Comparison of ENCODE assay signal across 1 cellular context in the genomic region with DNA sequence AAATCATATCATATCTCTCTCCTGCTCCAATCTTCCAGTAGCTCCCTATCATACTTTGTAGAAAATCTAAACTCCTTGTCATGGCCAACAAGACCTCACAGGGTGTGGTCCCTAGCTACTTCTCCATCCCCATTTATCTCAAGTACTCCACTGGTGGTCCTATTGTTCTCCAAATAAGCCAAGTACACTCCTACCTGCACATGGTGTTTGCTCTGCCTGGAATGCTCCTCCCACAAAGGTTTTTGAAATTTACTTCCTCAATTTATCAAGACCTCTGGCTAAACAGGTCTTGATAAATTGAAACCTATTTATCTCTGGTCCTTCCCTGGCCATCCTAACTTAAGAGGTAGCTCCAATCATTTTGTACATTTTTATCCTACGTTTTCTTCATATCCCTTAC.
A peak's percentile ranks its signal among the peaks of the same experiment; 100 is the strongest.
TF ChIP-seq lines count a peak whose summit lies in the region.

No MANE protein-coding gene starts in this region.

TF ChIP-seq in GM23338, 12 proteins besides CTCF, POLR2A, EP300 and RAD21 (continued from another document):
- TF ChIP-seq, protein P1, sequence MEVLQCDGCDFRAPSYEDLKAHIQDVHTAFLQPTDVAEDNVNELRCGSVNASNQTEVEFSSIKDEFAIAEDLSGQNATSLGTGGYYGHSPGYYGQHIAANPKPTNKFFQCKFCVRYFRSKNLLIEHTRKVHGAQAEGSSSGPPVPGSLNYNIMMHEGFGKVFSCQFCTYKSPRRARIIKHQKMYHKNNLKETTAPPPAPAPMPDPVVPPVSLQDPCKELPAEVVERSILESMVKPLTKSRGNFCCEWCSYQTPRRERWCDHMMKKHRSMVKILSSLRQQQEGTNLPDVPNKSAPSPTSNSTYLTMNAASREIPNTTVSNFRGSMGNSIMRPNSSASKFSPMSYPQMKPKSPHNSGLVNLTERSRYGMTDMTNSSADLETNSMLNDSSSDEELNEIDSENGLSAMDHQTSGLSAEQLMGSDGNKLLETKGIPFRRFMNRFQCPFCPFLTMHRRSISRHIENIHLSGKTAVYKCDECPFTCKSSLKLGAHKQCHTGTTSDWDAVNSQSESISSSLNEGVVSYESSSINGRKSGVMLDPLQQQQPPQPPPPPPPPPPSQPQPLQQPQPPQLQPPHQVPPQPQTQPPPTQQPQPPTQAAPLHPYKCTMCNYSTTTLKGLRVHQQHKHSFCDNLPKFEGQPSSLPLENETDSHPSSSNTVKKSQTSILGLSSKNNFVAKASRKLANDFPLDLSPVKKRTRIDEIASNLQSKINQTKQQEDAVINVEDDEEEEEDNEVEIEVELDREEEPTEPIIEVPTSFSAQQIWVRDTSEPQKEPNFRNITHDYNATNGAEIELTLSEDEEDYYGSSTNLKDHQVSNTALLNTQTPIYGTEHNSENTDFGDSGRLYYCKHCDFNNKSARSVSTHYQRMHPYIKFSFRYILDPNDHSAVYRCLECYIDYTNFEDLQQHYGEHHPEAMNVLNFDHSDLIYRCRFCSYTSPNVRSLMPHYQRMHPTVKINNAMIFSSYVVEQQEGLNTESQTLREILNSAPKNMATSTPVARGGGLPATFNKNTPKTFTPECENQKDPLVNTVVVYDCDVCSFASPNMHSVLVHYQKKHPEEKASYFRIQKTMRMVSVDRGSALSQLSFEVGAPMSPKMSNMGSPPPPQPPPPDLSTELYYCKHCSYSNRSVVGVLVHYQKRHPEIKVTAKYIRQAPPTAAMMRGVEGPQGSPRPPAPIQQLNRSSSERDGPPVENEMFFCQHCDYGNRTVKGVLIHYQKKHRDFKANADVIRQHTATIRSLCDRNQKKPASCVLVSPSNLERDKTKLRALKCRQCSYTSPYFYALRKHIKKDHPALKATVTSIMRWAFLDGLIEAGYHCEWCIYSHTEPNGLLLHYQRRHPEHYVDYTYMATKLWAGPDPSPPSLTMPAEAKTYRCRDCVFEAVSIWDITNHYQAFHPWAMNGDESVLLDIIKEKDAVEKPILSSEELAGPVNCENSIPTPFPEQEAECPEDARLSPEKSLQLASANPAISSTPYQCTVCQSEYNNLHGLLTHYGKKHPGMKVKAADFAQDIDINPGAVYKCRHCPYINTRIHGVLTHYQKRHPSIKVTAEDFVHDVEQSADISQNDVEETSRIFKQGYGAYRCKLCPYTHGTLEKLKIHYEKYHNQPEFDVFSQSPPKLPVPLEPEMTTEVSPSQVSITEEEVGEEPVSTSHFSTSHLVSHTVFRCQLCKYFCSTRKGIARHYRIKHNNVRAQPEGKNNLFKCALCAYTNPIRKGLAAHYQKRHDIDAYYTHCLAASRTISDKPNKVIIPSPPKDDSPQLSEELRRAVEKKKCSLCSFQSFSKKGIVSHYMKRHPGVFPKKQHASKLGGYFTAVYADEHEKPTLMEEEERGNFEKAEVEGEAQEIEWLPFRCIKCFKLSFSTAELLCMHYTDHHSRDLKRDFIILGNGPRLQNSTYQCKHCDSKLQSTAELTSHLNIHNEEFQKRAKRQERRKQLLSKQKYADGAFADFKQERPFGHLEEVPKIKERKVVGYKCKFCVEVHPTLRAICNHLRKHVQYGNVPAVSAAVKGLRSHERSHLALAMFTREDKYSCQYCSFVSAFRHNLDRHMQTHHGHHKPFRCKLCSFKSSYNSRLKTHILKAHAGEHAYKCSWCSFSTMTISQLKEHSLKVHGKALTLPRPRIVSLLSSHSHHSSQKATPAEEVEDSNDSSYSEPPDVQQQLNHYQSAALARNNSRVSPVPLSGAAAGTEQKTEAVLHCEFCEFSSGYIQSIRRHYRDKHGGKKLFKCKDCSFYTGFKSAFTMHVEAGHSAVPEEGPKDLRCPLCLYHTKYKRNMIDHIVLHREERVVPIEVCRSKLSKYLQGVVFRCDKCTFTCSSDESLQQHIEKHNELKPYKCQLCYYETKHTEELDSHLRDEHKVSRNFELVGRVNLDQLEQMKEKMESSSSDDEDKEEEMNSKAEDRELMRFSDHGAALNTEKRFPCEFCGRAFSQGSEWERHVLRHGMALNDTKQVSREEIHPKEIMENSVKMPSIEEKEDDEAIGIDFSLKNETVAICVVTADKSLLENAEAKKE (CRISPR knock-in tag; IDR thresholded peaks at IDR 0.05): 0 out of 2 replicates have a peak, but pooled peaks have one; percentile 37
- TF ChIP-seq ZNF331 (CRISPR knock-in tag; IDR thresholded peaks at IDR 0.05; ENCODE audit: low read depth) (0 out of 2 replicates have a peak, but pooled peaks have one; percentile 1), NANOG (IDR thresholded peaks at IDR 0.05; ENCODE audit: borderline replicate concordance) (no peak)
